10 cellular contexts compared by ENCODE assay signal in the genomic region with DNA sequence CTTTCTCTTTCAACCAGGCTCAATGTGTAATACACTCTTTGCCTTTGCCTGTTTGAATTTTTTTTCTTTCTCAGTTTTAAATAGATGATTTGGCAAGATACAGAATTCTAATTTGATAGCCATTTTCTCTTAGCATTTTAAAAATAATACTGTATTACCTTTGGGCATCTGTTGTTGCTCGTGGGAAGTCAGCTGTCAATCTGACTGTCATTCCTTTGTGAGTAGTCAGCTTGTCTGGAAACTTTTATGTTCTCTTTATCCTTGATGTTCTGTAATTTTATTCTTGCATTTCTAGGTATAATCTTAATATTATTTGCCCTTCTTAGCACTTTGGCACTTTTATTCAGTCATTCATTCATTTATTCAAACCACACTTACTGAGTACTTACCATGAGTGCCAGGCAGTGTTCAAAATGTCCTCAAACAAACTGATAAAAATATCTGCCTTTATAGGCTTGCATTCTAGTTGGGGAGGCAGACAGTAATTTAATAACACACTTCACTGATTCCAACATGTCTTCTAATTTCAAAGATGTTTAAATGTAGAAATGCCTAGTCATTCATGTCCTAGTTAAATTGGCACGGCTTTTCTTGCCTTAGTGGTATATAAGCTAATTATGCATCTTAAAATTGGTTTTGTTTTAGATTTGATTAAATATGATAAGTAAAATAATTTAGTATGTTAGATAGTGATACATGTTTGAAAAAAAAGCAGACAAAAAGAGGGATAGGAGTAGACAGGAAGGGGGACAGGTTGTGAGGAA. TPM values are rescaled to one million over a fixed set of nuclear protein-coding genes. Genes with fewer than 3 reads are reported as not detected.
DNase-seq lines count a peak whose midpoint lies in the region; ATAC-seq and TF ChIP-seq lines count a peak whose summit lies in the region.
"Had no signal": no experiment of that assay in that cellular context is flagged by ENCODE, and none has a peak within 500 bp of the region (broad histone marks: within the 10 kb centered on the region; RNA-seq: fewer than 3 reads in every experiment).

No MANE protein-coding gene starts in this region.

- peaks cover 54% of the 10 kb centered on the region for H3K4me1 ChIP-seq in suprapubic skin

- H3K4me3 ChIP-seq in suprapubic skin: peak overlapping the region; percentile 69

- H3K27me3 Mint-ChIP-seq in activated T-cell treated with anti-CD3 and anti-CD28 coated beads, Interleukin-2, amount 50 U/mL, for 4 hours (ENCODE audit: low read depth): no peaks in the 10 kb centered on the region
- H3K27me3 Mint-ChIP-seq in activated CD8-positive, alpha-beta T cell treated with anti-CD3 and anti-CD28 coated beads, Interleukin-2, amount 10 ng/mL, durations not matched to agents 7 days and 5 days (ENCODE audit: low read depth): no peaks in the 10 kb centered on the region

- no peak for TF ChIP-seq EP300 in suprapubic skin (IDR thresholded peaks at IDR 0.05)

- H3K4me1 Mint-ChIP-seq in activated T-cell treated with anti-CD3 and anti-CD28 coated beads, Interleukin-2, amount 50 U/mL, for 4 hours (ENCODE audit: low read depth): peaks cover 51% of the 10 kb centered on the region
- peaks cover 48% of the 10 kb centered on the region for H3K4me1 Mint-ChIP-seq in activated CD8-positive, alpha-beta T cell treated with anti-CD3 and anti-CD28 coated beads, Interleukin-2, amount 10 ng/mL, durations not matched to agents 7 days and 5 days (ENCODE audit: low read depth)

- H3K9me3 Mint-ChIP-seq in activated T-cell treated with anti-CD3 and anti-CD28 coated beads, Interleukin-2, amount 50 U/mL, for 4 hours: no peaks in the 10 kb centered on the region
- no peaks in the 10 kb centered on the region for H3K9me3 Mint-ChIP-seq in activated CD8-positive, alpha-beta T cell treated with anti-CD3 and anti-CD28 coated beads, Interleukin-2, amount 10 ng/mL, durations not matched to agents 7 days and 5 days (ENCODE audit: insufficient read depth)

- WGBS in suprapubic skin: 42% methylated on average over 2 of the region's 2 CpGs

- peak overlapping the region; percentile 86 for H3K4me3 Mint-ChIP-seq in activated T-cell treated with anti-CD3 and anti-CD28 coated beads, Interleukin-2, amount 50 U/mL, for 4 hours
- H3K4me3 Mint-ChIP-seq in activated CD8-positive, alpha-beta T cell treated with anti-CD3 and anti-CD28 coated beads, Interleukin-2, amount 10 ng/mL, durations not matched to agents 7 days and 5 days: peak overlapping the region; percentile 83

- POLR2A ChIA-PET in activated CD8-positive, alpha-beta T cell treated with anti-CD3 and anti-CD28 coated beads, Interleukin-2, amount 10 ng/mL, durations not matched to agents 7 days and 5 days (lab: Charles Lee): no interaction called here

- no peaks in the 10 kb centered on the region for H3K9me3 ChIP-seq in suprapubic skin
- H3K9me3 ChIP-seq: thyroid gland had no signal

- CTCF ChIA-PET in activated CD8-positive, alpha-beta T cell treated with anti-CD3 and anti-CD28 coated beads, Interleukin-2, amount 10 ng/mL, durations not matched to agents 7 days and 5 days (lab: Charles Lee): interaction anchor here (0.8 kb wide), 1 partner anchor 8 kb away, joined by 3 read pairs; no protein-coding TSS in a partner anchor

- H3K27ac Mint-ChIP-seq in activated CD8-positive, alpha-beta T cell treated with anti-CD3 and anti-CD28 coated beads, Interleukin-2, amount 10 ng/mL, durations not matched to agents 7 days and 5 days: peak overlapping the region; percentile 83

- no peak for DNase-seq in activated T-cell treated with anti-CD3 and anti-CD28 coated beads, Interleukin-2, amount 50 U/mL, for 4 hours
- no peak for DNase-seq in activated T-cell treated with anti-CD3 and anti-CD28 coated beads, Interleukin-2, amount 50 U/mL, for 1 hour
- DNase-seq in activated CD8-positive, alpha-beta T cell treated with anti-CD3 and anti-CD28 coated beads, Interleukin-2, amount 10 ng/mL, durations not matched to agents 7 days and 5 days: no peak
- DNase-seq in iris pigment epithelial cell (ENCODE audit: low read depth) (peak; percentile 44), suprapubic skin (ENCODE audit: low spot score in 2 of 2) (no peak), SKM-1 (lab: John Stamatoyannopoulos, UW; ENCODE audit: unreplicated experiment) (no peak), NOMO-1 (lab: John Stamatoyannopoulos, UW; ENCODE audit: unreplicated experiment in 2 of 2) (no peak), 8988T (no peak)
- DNase-seq: NCI-H1105 treated with DMSO at 0.1 percent for 48 hours, thyroid gland had no signal

- no peak for TF ChIP-seq POLR2A in suprapubic skin (IDR thresholded peaks at IDR 0.05)

- H3K36me3 ChIP-seq in suprapubic skin: peaks cover 34% of the 10 kb centered on the region
- H3K36me3 ChIP-seq: thyroid gland had no signal

- TF ChIP-seq CTCF in suprapubic skin (IDR thresholded peaks at IDR 0.05): no peak

- no peaks in the 10 kb centered on the region for H3K27me3 ChIP-seq in suprapubic skin
- H3K27me3 ChIP-seq: thyroid gland had no signal

- no peak overlapping the region for H3K27ac ChIP-seq in suprapubic skin
- H3K27ac ChIP-seq: thyroid gland had no signal

- ATAC-seq in activated T-cell treated with anti-CD3 and anti-CD28 coated beads, Interleukin-2, amount 50 U/mL, for 4 hours: no peak
- no peak for ATAC-seq in activated CD8-positive, alpha-beta T cell treated with anti-CD3 and anti-CD28 coated beads, Interleukin-2, amount 10 ng/mL, durations not matched to agents 7 days and 5 days

- peaks cover 41% of the 10 kb centered on the region for H3K36me3 Mint-ChIP-seq in activated T-cell treated with anti-CD3 and anti-CD28 coated beads, Interleukin-2, amount 50 U/mL, for 4 hours (ENCODE audit: insufficient read depth)
- H3K36me3 Mint-ChIP-seq in activated CD8-positive, alpha-beta T cell treated with anti-CD3 and anti-CD28 coated beads, Interleukin-2, amount 10 ng/mL, durations not matched to agents 7 days and 5 days (ENCODE audit: low read depth): peaks cover 60% of the 10 kb centered on the region

RNA-seq across cellular contexts. Expression of gene USP38, which starts 3.8 kb away (rescaled TPM):
- total RNA-seq in activated T-cell treated with anti-CD3 and anti-CD28 coated beads, Interleukin-2, amount 50 U/mL, for 4 hours: 10 to 100 TPM; 30.6 to 32.6 (median 31.7) TPM
- 10 to 100 TPM; 22.0 to 22.6 TPM for total RNA-seq in activated CD8-positive, alpha-beta T cell treated with anti-CD3 and anti-CD28 coated beads, Interleukin-2, amount 10 ng/mL, durations not matched to agents 7 days and 5 days
- total RNA-seq in suprapubic skin: 10 to 100 TPM; 17.9 to 32.0 (median 23.8) TPM
